In genomic region chr10:100911472-100911871, GRCh38 we compare ENCODE assay signal across 14 cellular contexts. TPM values are rescaled to one million over a fixed set of nuclear protein-coding genes. Genes with fewer than 3 reads are reported as not detected.
DNase-seq lines count a peak whose midpoint lies in the region; TF ChIP-seq lines count a peak whose summit lies in the region.
"Had no signal": no experiment of that assay in that cellular context is flagged by ENCODE, and none has a peak within 500 bp of the region (broad histone marks: within the 10 kb centered on the region; RNA-seq: fewer than 3 reads in every experiment).

No MANE protein-coding gene starts in this region.

- no peak for DNase-seq in activated CD4-positive, alpha-beta T cell treated with anti-CD3 and anti-CD28 coated beads, Interleukin-2, amount 10 ng/mL, durations not matched to agents 7 days and 5 days
- DNase-seq in activated CD4-positive, alpha-beta T cell treated with anti-CD3 and anti-CD28 coated beads for 4 hours, result no peak
- no peak for DNase-seq in immature natural killer cell
- no peak for DNase-seq in spleen
- no peak for DNase-seq in A673 (ENCODE audit: low spot score)
- no peak for DNase-seq in iPS-NIHi11 (ENCODE audit: low spot score)
- DNase-seq in ovary, result no peak
- DNase-seq: activated CD4-positive, alpha-beta T cell treated with anti-CD3 and anti-CD28 coated beads, Interleukin-2, amount 50 U/mL, for 4 hours; effector CD8-positive, alpha-beta T cell; NK-92 treated with Interleukin-12 subunit alpha and Interleukin-12 subunit beta, amount 100 ng/mL, for 24 hours; T-cell had no signal

- H3K9me2 ChIP-seq in SU-DHL-6 (replicated peaks; ENCODE audit: insufficient read depth, low read length), result no peaks in the 10 kb centered on the region

- peaks cover 31% of the 10 kb centered on the region for H3K79me2 ChIP-seq in SU-DHL-6 (ENCODE audit: insufficient read depth, low read length)

- intact Hi-C loops in spleen (cut with DNase I; ENCODE audit: low total_unique reads), result no loop called here
- intact Hi-C loops in A673 (cut with micrococcal nuclease; ENCODE audit: unreplicated experiment), result no loop called here
- intact Hi-C loops in ovary (cut with DNase I), result no loop called here

- H3K27me3 ChIP-seq in SU-DHL-6 (ENCODE audit: low read length), result no peaks in the 10 kb centered on the region
- H3K27me3 ChIP-seq in spleen (replicated peaks in 1 of 7), result no peaks in the 10 kb centered on the region
- no peaks in the 10 kb centered on the region for H3K27me3 ChIP-seq in A673 (replicated peaks; ENCODE audit: insufficient read depth, low read depth, low read length, poor library complexity)
- H3K27me3 ChIP-seq in ovary, result no peaks in the 10 kb centered on the region
- H3K27me3 ChIP-seq: tibial nerve had no signal

- H3K36me3 Mint-ChIP-seq in activated CD4-positive, alpha-beta T cell treated with anti-CD3 and anti-CD28 coated beads, Interleukin-2, amount 10 ng/mL, durations not matched to agents 7 days and 5 days (ENCODE audit: low read depth), result peaks cover 20% of the 10 kb centered on the region
- H3K36me3 Mint-ChIP-seq in immature natural killer cell, result peaks cover under 1 to 3% (median 1%) of the 10 kb centered on the region in 3 donors

- POLR2A ChIA-PET in activated CD4-positive, alpha-beta T cell treated with anti-CD3 and anti-CD28 coated beads, Interleukin-2, amount 10 ng/mL, durations not matched to agents 7 days and 5 days (lab: Charles Lee), result no interaction called here
- POLR2A ChIA-PET in A673 (lab: Charles Lee; ENCODE audit: low non-redundant PET), result no interaction called here

- H3K4me1 ChIP-seq in spleen (peaks cover 16 to 70% (median 44%) of the 10 kb centered on the region in 6 donors), A673 (ENCODE audit: insufficient read depth, low read length, poor library complexity, severe bottlenecking) (peaks cover 31% of the 10 kb centered on the region), ovary (ENCODE audit: insufficient read depth) (peaks cover 10% of the 10 kb centered on the region)

- H3K4me3 ChIP-seq in SU-DHL-6 (ENCODE audit: insufficient read depth, low read length, poor library complexity, severe bottlenecking), result no peak overlapping the region
- H3K4me3 ChIP-seq in spleen, result no peak overlapping the region
- H3K4me3 ChIP-seq in A673 (ENCODE audit: low read depth, low read length, poor library complexity, severe bottlenecking), result no peak overlapping the region
- no peak overlapping the region for H3K4me3 ChIP-seq in ovary
- H3K4me3 ChIP-seq: lung had no signal

- H4K20me1 ChIP-seq in SU-DHL-6 (ENCODE audit: low read depth, low read length), result peaks cover 27% of the 10 kb centered on the region

- H2AFZ ChIP-seq in SU-DHL-6 (ENCODE audit: low read depth, low read length, severe bottlenecking), result peak overlapping the region; percentile 79

- CTCF ChIA-PET in activated CD4-positive, alpha-beta T cell treated with anti-CD3 and anti-CD28 coated beads, Interleukin-2, amount 10 ng/mL, durations not matched to agents 7 days and 5 days (lab: Charles Lee), result interaction anchor here (0.7 to 2.5 kb wide), 4 partner anchors 10 to 376 kb away, joined by 3 to 6 read pairs (median 3); partner anchors contain the start of gene HIF1AN
- CTCF ChIA-PET in A673 (lab: Charles Lee), result no interaction called here

- TF ChIP-seq CTCF in SU-DHL-6 (IDR thresholded peaks at IDR 0.05; ENCODE audit: insufficient read depth, low read length, poor library complexity, severe bottlenecking) (no peak), spleen (IDR thresholded peaks at IDR 0.05 in 8 of 11, conservative IDR thresholded peaks at IDR 0.05 in 3 of 11) (no peak), A673 (conservative IDR thresholded peaks at IDR 0.05; ENCODE audit: low read depth, low read length) (no peak), ovary (IDR thresholded peaks at IDR 0.05) (no peak)

- H3K36me3 ChIP-seq in SU-DHL-6 (ENCODE audit: low read length) (peaks cover 21% of the 10 kb centered on the region), spleen (peaks cover 0 to 19% (median 2%) of the 10 kb centered on the region in 6 donors), A673 (ENCODE audit: insufficient read depth, low read length, poor library complexity, severe bottlenecking) (peaks cover 7% of the 10 kb centered on the region), ovary (no peaks in the 10 kb centered on the region)

- H3K4me3 Mint-ChIP-seq in activated CD4-positive, alpha-beta T cell treated with anti-CD3 and anti-CD28 coated beads, Interleukin-2, amount 10 ng/mL, durations not matched to agents 7 days and 5 days, result peak overlapping the region; percentile 100
- peak overlapping the region in 2 of 5 donors; percentile 99 to 100 for H3K4me3 Mint-ChIP-seq in immature natural killer cell

- no peak overlapping the region for H3K27ac Mint-ChIP-seq in activated CD4-positive, alpha-beta T cell treated with anti-CD3 and anti-CD28 coated beads, Interleukin-2, amount 10 ng/mL, durations not matched to agents 7 days and 5 days
- H3K27ac Mint-ChIP-seq in immature natural killer cell, result peak overlapping the region; percentile 92 to 98 (median 97)

- 0 out of 2 replicates have a peak, but pooled peaks cover 9% of the 10 kb centered on the region for H3F3A ChIP-seq in SU-DHL-6 (ENCODE audit: insufficient read depth)

- 83 to 90% (median 84%) methylated on average over 4 of the region's 4 CpGs for WGBS in spleen, 5 donors
- WGBS in ovary, 3 donors, result 58 to 76% (median 68%) methylated on average over 4 of the region's 4 CpGs

- TF ChIP-seq POLR2A in spleen (IDR thresholded peaks at IDR 0.05) (no peak), ovary (IDR thresholded peaks at IDR 0.05) (no peak)

- peak overlapping the region; percentile 98 for H3K9ac ChIP-seq in SU-DHL-6 (ENCODE audit: low read length)

- H3K4me2 ChIP-seq in SU-DHL-6 (ENCODE audit: low read depth, low read length, poor library complexity, severe bottlenecking), result peak overlapping the region; percentile 65

- H3K9me3 Mint-ChIP-seq in activated CD4-positive, alpha-beta T cell treated with anti-CD3 and anti-CD28 coated beads, Interleukin-2, amount 10 ng/mL, durations not matched to agents 7 days and 5 days, result no peaks in the 10 kb centered on the region
- no peaks in the 10 kb centered on the region for H3K9me3 Mint-ChIP-seq in immature natural killer cell
- H3K9me3 Mint-ChIP-seq: T-cell had no signal

- H3K27me3 Mint-ChIP-seq in activated CD4-positive, alpha-beta T cell treated with anti-CD3 and anti-CD28 coated beads, Interleukin-2, amount 10 ng/mL, durations not matched to agents 7 days and 5 days, result no peaks in the 10 kb centered on the region
- peaks cover 0 to 13% (median 4%) of the 10 kb centered on the region in 3 donors for H3K27me3 Mint-ChIP-seq in immature natural killer cell (ENCODE audit: low read depth in 3 of 3)
- H3K27me3 Mint-ChIP-seq: T-cell had no signal

- no TSS peak for BruUV-seq in A673 (replicated peaks; lab: Mats Ljungman, UMichigan)

- TF ChIP-seq EP300 in ovary (IDR thresholded peaks at IDR 0.05), result no peak

- H3K27ac ChIP-seq in SU-DHL-6 (ENCODE audit: low read depth, low read length) (no peak overlapping the region), spleen (peak overlapping the region; percentile 91 to 99 (median 96)), A673 (ENCODE audit: low read depth, low read length, poor library complexity, severe bottlenecking) (no peak overlapping the region), ovary (peak overlapping the region in 1 of 2 donors; percentile 90)

- H3K9me3 ChIP-seq in SU-DHL-6 (ENCODE audit: insufficient read depth, low read length), result no peaks in the 10 kb centered on the region
- H3K9me3 ChIP-seq in spleen, result no peaks in the 10 kb centered on the region
- no peaks in the 10 kb centered on the region for H3K9me3 ChIP-seq in A673 (ENCODE audit: low read depth, low read length, poor library complexity, severe bottlenecking)
- no peaks in the 10 kb centered on the region for H3K9me3 ChIP-seq in ovary
- H3K9me3 ChIP-seq: tibial nerve had no signal

- peaks cover 61% of the 10 kb centered on the region for H3K4me1 Mint-ChIP-seq in activated CD4-positive, alpha-beta T cell treated with anti-CD3 and anti-CD28 coated beads, Interleukin-2, amount 10 ng/mL, durations not matched to agents 7 days and 5 days
- peaks cover 42 to 53% of the 10 kb centered on the region in 2 donors for H3K4me1 Mint-ChIP-seq in immature natural killer cell

RNA-seq across cellular contexts. Expression of gene SLF2, which starts 1.3 kb away (rescaled TPM):
- 10 to 100 TPM; 39.1 to 41.3 TPM for total RNA-seq in activated CD4-positive, alpha-beta T cell treated with anti-CD3 and anti-CD28 coated beads, Interleukin-2, amount 10 ng/mL, durations not matched to agents 7 days and 5 days
- polyA plus RNA-seq in immature natural killer cell, result 10 to 100 TPM in 1 of 3 donors, 1 to 10 TPM in 2; 6.1 to 21.3 (median 8.9) TPM
- 10 to 100 TPM; 33.5 to 90.9 (median 66.5) TPM for total RNA-seq in spleen
- 10 to 100 TPM; 11.5 to 16.9 (median 14.5) TPM for polyA plus RNA-seq in spleen
- 34.6 and 39.4 TPM in 2 replicates for total RNA-seq in A673 (2021)
- 10 to 100 TPM; 27.0 to 81.9 (median 42.1) TPM for total RNA-seq in ovary
- polyA plus RNA-seq in ovary, result 10 to 100 TPM; 19.6 to 20.5 TPM

RNA-seq across cellular contexts. Expression of gene SEMA4G, which starts 57.8 kb away (rescaled TPM):
- total RNA-seq in activated CD4-positive, alpha-beta T cell treated with anti-CD3 and anti-CD28 coated beads, Interleukin-2, amount 10 ng/mL, durations not matched to agents 7 days and 5 days, result 1 to 10 TPM; 1.1 to 1.6 TPM
- polyA plus RNA-seq in immature natural killer cell (under 1 TPM in 1 of 3 donors, not detected in 2; 0.35 TPM), spleen (under 1 TPM; 0.52 to 0.83 (median 0.74) TPM), ovary (10 to 100 TPM in 1 of 2 donors, 1 to 10 TPM in 1; 9.1 to 25.5 TPM)
- total RNA-seq in spleen (1 to 10 TPM in 5 of 7 donors, under 1 TPM in 2; 0.46 to 2.8 (median 1.1) TPM), A673 (2021) (6.1 and 9.2 TPM in 2 replicates), ovary (10 to 100 TPM in 5 of 7 donors, 1 to 10 TPM in 2; 5.9 to 24.9 (median 13.1) TPM)

Comparison
In these comparisons a context has a peak if more than half of its experiments do, and no peak if none do; other contexts are left out.
1. H3K27ac ChIP-seq: peak in spleen (8 of 8); none in SU-DHL-6 (single experiment) and A673 (single experiment).